19 cellular contexts compared by ENCODE assay signal in genomic region chrX:129956145-129956544, GRCh38. TPM values are rescaled to one million over a fixed set of nuclear protein-coding genes. Genes with fewer than 3 reads are reported as not detected.
DNase-seq lines count a peak whose midpoint lies in the region; ATAC-seq, FAIRE-seq and TF ChIP-seq lines count a peak whose summit lies in the region.
"Had no signal": no experiment of that assay in that cellular context is flagged by ENCODE, and none has a peak within 500 bp of the region (broad histone marks: within the 10 kb centered on the region; RNA-seq: fewer than 3 reads in every experiment).

No MANE protein-coding gene starts in this region.

- peaks cover 4% of the 10 kb centered on the region for H3K36me3 Mint-ChIP-seq in activated CD4-positive, alpha-beta memory T cell treated with anti-CD3 and anti-CD28 coated beads, Interleukin-2, amount 10 ng/mL, durations not matched to agents 7 days and 5 days (ENCODE audit: low read depth)
- H3K36me3 Mint-ChIP-seq in activated CD4-positive, alpha-beta memory T cell treated with anti-CD3 and anti-CD28 coated beads for 36 hours, result peaks cover 3% of the 10 kb centered on the region
- H3K36me3 Mint-ChIP-seq in nephron (ENCODE audit: low read depth), result no peaks in the 10 kb centered on the region
- H3K36me3 Mint-ChIP-seq: stimulated activated naive B cell treated with anti-CD40 and anti-IgM and Interleukin-4, amounts not matched to agents 10 μg/mL and 1 μg/mL and 100 μg/mL, for 72 hours had no signal

- H3K4me3 Mint-ChIP-seq in activated CD4-positive, alpha-beta memory T cell treated with anti-CD3 and anti-CD28 coated beads, Interleukin-2, amount 10 ng/mL, durations not matched to agents 7 days and 5 days, result peak overlapping the region; percentile 37
- no peak overlapping the region for H3K4me3 Mint-ChIP-seq in activated CD4-positive, alpha-beta memory T cell treated with anti-CD3 and anti-CD28 coated beads for 36 hours
- peak overlapping the region; percentile 73 to 79 (median 73) for H3K4me3 Mint-ChIP-seq in nephron

- H3K9me3 Mint-ChIP-seq in activated CD4-positive, alpha-beta memory T cell treated with anti-CD3 and anti-CD28 coated beads, Interleukin-2, amount 10 ng/mL, durations not matched to agents 7 days and 5 days, result no peaks in the 10 kb centered on the region
- H3K9me3 Mint-ChIP-seq in activated CD4-positive, alpha-beta memory T cell treated with anti-CD3 and anti-CD28 coated beads for 36 hours, result no peaks in the 10 kb centered on the region
- H3K9me3 Mint-ChIP-seq in nephron, result peaks cover 26% of the 10 kb centered on the region
- H3K9me3 Mint-ChIP-seq: activated T-cell treated with anti-CD3 and anti-CD28 coated beads, Interleukin-2, amount 50 U/mL, for 24 hours; stimulated activated naive B cell treated with anti-CD40 and anti-IgM and Interleukin-4, amounts not matched to agents 10 μg/mL and 1 μg/mL and 100 μg/mL, for 72 hours had no signal

- no peak for TF ChIP-seq RAD21 in K562 (CRISPR knock-in tag; conservative IDR thresholded peaks at IDR 0.05 in 1 of 2, IDR thresholded peaks at IDR 0.05 in 1 of 2)

- H3K4me1 ChIP-seq in K562 (replicated peaks in 1 of 2; ENCODE audit: control insufficient read depth in 2 of 2, insufficient read depth in 2 of 2, low read length in 2 of 2), result peaks cover 40 to 49% of the 10 kb centered on the region in 2 experiments
- H3K4me1 ChIP-seq: colonic mucosa, upper lobe of right lung had no signal

- ATAC-seq in K562 (no peak), GM21390 (IDR thresholded peaks at IDR 0.05; ENCODE audit: unreplicated experiment) (no peak)
- ATAC-seq: activated CD4-positive, CD25-positive, alpha-beta regulatory T cell treated with anti-CD3 and anti-CD28 coated beads, Interleukin-2, amount 50 U/mL, for 24 hours; stimulated activated naive B cell treated with anti-CD40 and anti-IgM and Interleukin-4, amounts not matched to agents 10 μg/mL and 1 μg/mL and 100 μg/mL, for 72 hours; upper lobe of right lung had no signal

- no peaks in the 10 kb centered on the region for H3K9me3 ChIP-seq in K562 (replicated peaks; ENCODE audit: control insufficient read depth, insufficient read depth, low read depth, low read length)
- H3K9me3 ChIP-seq: colonic mucosa, ovary, upper lobe of right lung had no signal

- no peak overlapping the region for H3K9ac ChIP-seq in K562 (ENCODE audit: insufficient read depth in 1 of 2, low read depth in 2 of 2, low read length in 2 of 2)

- H3K36me3 ChIP-seq in K562 (ENCODE audit: control insufficient read depth, insufficient read depth, low read length), result no peaks in the 10 kb centered on the region
- H3K36me3 ChIP-seq: colonic mucosa, ovary, upper lobe of right lung had no signal

- TF ChIP-seq CTCF in K562 (IDR thresholded peaks at IDR 0.05 in 2 of 3, conservative IDR thresholded peaks at IDR 0.05 in 1 of 3; ENCODE audit: insufficient read depth in 2 of 3, low read depth in 1 of 3, low read length in 3 of 3) (no peak), nephron (IDR thresholded peaks at IDR 0.05; ENCODE audit: unreplicated experiment in 3 of 3) (no peak), RWPE1 (conservative IDR thresholded peaks at IDR 0.05; ENCODE audit: low read depth) (no peak)

- peaks cover 9% of the 10 kb centered on the region; the same call in 2 of the 3 replicates for H3K79me2 ChIP-seq in K562 (ENCODE audit: control insufficient read depth, insufficient read depth, low read length)

- H3K4me3 ChIP-seq in K562, result no peak overlapping the region
- H3K4me3 ChIP-seq: colonic mucosa had no signal

- DNase-seq in activated CD4-positive, alpha-beta memory T cell treated with anti-CD3 and anti-CD28 coated beads, Interleukin-2, amount 10 ng/mL, durations not matched to agents 7 days and 5 days, result no peak
- no peak for DNase-seq in activated CD4-positive, alpha-beta memory T cell treated with anti-CD3 and anti-CD28 coated beads for 36 hours
- DNase-seq in GM12891 (ENCODE audit: insufficient read length, low spot score) (no peak), K562 (ENCODE audit: extremely low read depth in 1 of 4, low spot score in 3 of 4) (no peak), RWPE1 (ENCODE audit: low spot score) (no peak)
- DNase-seq in stimulated activated CD8-positive, alpha-beta memory T cell treated with anti-CD3 and anti-CD28 coated beads, Interleukin-4, amount 100 ng/mL, for 48 hours, result no peak
- DNase-seq: ACHN; activated T-cell treated with anti-CD3 and anti-CD28 coated beads, Interleukin-2, amount 50 U/mL, for 24 hours; colonic mucosa; COR-L47; GF-D8; kidney; NK-92 treated with Interleukin-12 subunit alpha and Interleukin-12 subunit beta, amount 100 ng/mL, for 24 hours; ovary; stimulated activated naive B cell treated with anti-CD40 and anti-IgM and Interleukin-4, amounts not matched to agents 10 μg/mL and 1 μg/mL and 100 μg/mL, for 72 hours; upper lobe of right lung had no signal

- H2AFZ ChIP-seq in K562 (ENCODE audit: low read depth, low read length), result 0 out of 2 replicates have a peak overlapping the region, but pooled peaks have one; percentile 67

- FAIRE-seq in GM12891 (lab: Jason Lieb, UNC), result peak; percentile 31
- no peak for FAIRE-seq in K562 (lab: Jason Lieb, UNC)
- FAIRE-seq: kidney had no signal

- TSS peak; percentile 82 for BruUV-seq in K562 (replicated peaks; lab: Mats Ljungman, UMichigan)

- WGBS in K562 (ENCODE audit: insufficient coverage, low coverage, missing lambda C conversion rate), result 86% methylated on average over 9 of the region's 10 CpGs

- H3K4me2 ChIP-seq in K562 (ENCODE audit: insufficient read depth, low read length), result peak overlapping the region; percentile 82

- TF ChIP-seq POLR2A in GM12891 (IDR thresholded peaks at IDR 0.05; ENCODE audit: low read depth, low read length) (no peak), K562 (conservative IDR thresholded peaks at IDR 0.05) (no peak)

- H3K9me1 ChIP-seq in K562 (ENCODE audit: control insufficient read depth, insufficient read depth, low read length), result no peaks in the 10 kb centered on the region

- no peaks in the 10 kb centered on the region for H3K27me3 ChIP-seq in K562 (ENCODE audit: control insufficient read depth in 2 of 2, insufficient read depth in 2 of 2, low read length in 2 of 2)
- H3K27me3 ChIP-seq: colonic mucosa, ovary, upper lobe of right lung had no signal

- no peak overlapping the region for H3K27ac Mint-ChIP-seq in activated CD4-positive, alpha-beta memory T cell treated with anti-CD3 and anti-CD28 coated beads, Interleukin-2, amount 10 ng/mL, durations not matched to agents 7 days and 5 days
- no peak overlapping the region for H3K27ac Mint-ChIP-seq in activated CD4-positive, alpha-beta memory T cell treated with anti-CD3 and anti-CD28 coated beads for 36 hours
- peak overlapping the region in 2 of 3 experiments; percentile 11 to 41 for H3K27ac Mint-ChIP-seq in nephron
- H3K27ac Mint-ChIP-seq: activated T-cell treated with anti-CD3 and anti-CD28 coated beads, Interleukin-2, amount 50 U/mL, for 24 hours; stimulated activated naive B cell treated with anti-CD40 and anti-IgM and Interleukin-4, amounts not matched to agents 10 μg/mL and 1 μg/mL and 100 μg/mL, for 72 hours had no signal

- intact Hi-C loops in activated CD4-positive, alpha-beta memory T cell treated with anti-CD3 and anti-CD28 coated beads for 36 hours (cut with micrococcal nuclease), result no loop called here
- intact Hi-C loops in K562 (cut with micrococcal nuclease), result no loop called here

- no peaks in the 10 kb centered on the region for H4K20me1 ChIP-seq in K562 (replicated peaks; ENCODE audit: control insufficient read depth, insufficient read depth, low read length)

- peaks cover 38% of the 10 kb centered on the region for H3K4me1 Mint-ChIP-seq in activated CD4-positive, alpha-beta memory T cell treated with anti-CD3 and anti-CD28 coated beads, Interleukin-2, amount 10 ng/mL, durations not matched to agents 7 days and 5 days
- H3K4me1 Mint-ChIP-seq in activated CD4-positive, alpha-beta memory T cell treated with anti-CD3 and anti-CD28 coated beads for 36 hours (ENCODE audit: low read depth), result peaks cover 14% of the 10 kb centered on the region
- peaks cover 49% of the 10 kb centered on the region for H3K4me1 Mint-ChIP-seq in nephron

- POLR2A ChIA-PET in activated CD4-positive, alpha-beta memory T cell treated with anti-CD3 and anti-CD28 coated beads, Interleukin-2, amount 10 ng/mL, durations not matched to agents 7 days and 5 days (lab: Charles Lee), result no interaction called here
- POLR2A ChIA-PET in activated CD4-positive, alpha-beta memory T cell treated with anti-CD3 and anti-CD28 coated beads for 36 hours (lab: Charles Lee), result no interaction called here
- POLR2A ChIA-PET in K562 (lab: Yijun Ruan, JAX) (interaction anchor here (2.3 kb wide), 1 partner anchor 16 kb away, joined by 5 read pairs; no protein-coding TSS in a partner anchor), RWPE1 (lab: Yijun Ruan, JAX; ENCODE audit: low non-redundant PET) (no interaction called here)

- TF ChIP-seq EP300 in K562 (IDR thresholded peaks at IDR 0.05; ENCODE audit: low read length), result no peak

- peaks cover 3% of the 10 kb centered on the region for H3K27me3 Mint-ChIP-seq in activated CD4-positive, alpha-beta memory T cell treated with anti-CD3 and anti-CD28 coated beads, Interleukin-2, amount 10 ng/mL, durations not matched to agents 7 days and 5 days
- H3K27me3 Mint-ChIP-seq in activated CD4-positive, alpha-beta memory T cell treated with anti-CD3 and anti-CD28 coated beads for 36 hours, result peaks cover 2% of the 10 kb centered on the region
- peaks cover 17% of the 10 kb centered on the region for H3K27me3 Mint-ChIP-seq in nephron (ENCODE audit: low read depth)

- CTCF ChIA-PET in activated CD4-positive, alpha-beta memory T cell treated with anti-CD3 and anti-CD28 coated beads, Interleukin-2, amount 10 ng/mL, durations not matched to agents 7 days and 5 days (lab: Charles Lee), result interaction anchor here (0.5 kb wide), 1 partner anchor 9 kb away, joined by 3 read pairs; no protein-coding TSS in a partner anchor
- CTCF ChIA-PET in activated CD4-positive, alpha-beta memory T cell treated with anti-CD3 and anti-CD28 coated beads for 36 hours (lab: Charles Lee), result no interaction called here
- CTCF ChIA-PET in K562 (lab: Yijun Ruan, JAX; ENCODE audit: low intra/inter-chr PET ratio) (no interaction called here), RWPE1 (lab: Yijun Ruan, JAX) (no interaction called here)

- no peak overlapping the region for H3K27ac ChIP-seq in K562 (ENCODE audit: extremely low read depth, low read depth, low read length)
- no peak overlapping the region for H3K27ac ChIP-seq in RWPE1

- in situ Hi-C loops in K562 (cut with MboI), result no loop called here

RNA-seq across cellular contexts. Expression of gene BCORL1, which starts 26.3 kb away (rescaled TPM):
- total RNA-seq in activated CD4-positive, alpha-beta memory T cell treated with anti-CD3 and anti-CD28 coated beads, Interleukin-2, amount 10 ng/mL, durations not matched to agents 7 days and 5 days, result 1 to 10 TPM; 6.9 to 7.2 TPM
- total RNA-seq in activated CD4-positive, alpha-beta memory T cell treated with anti-CD3 and anti-CD28 coated beads for 36 hours, result 10 to 100 TPM in 1 of 2 experiments, 1 to 10 TPM in 1; 9.2 to 10.5 TPM
- polyA plus RNA-seq in GM12891 (2012; ENCODE audit: low read depth, missing spikeins), result 1.8 TPM
- total RNA-seq in K562 (2011; cell fraction: chromatin; rRNA removed; ENCODE audit: low replicate concordance), result 14.0 and 23.7 TPM in 2 replicates
- 8.3 TPM in 2 replicates for total RNA-seq in K562 (2011; cell fraction: nucleolus; rRNA removed)
- total RNA-seq in K562 (2011; cell fraction: nucleoplasm; rRNA removed), result 9.8 and 10.6 TPM in 2 replicates
- total RNA-seq in K562 (2014; rRNA removed) (3.3 and 4.5 TPM in 2 replicates), K562 (2014; rRNA removed; fragmentation: Illumina TruSeq; extraction: Trizol) (1.4 and 2.1 TPM in 2 replicates), K562 (2015; rRNA removed; fragmentation: Illumina TruSeq; extraction: Trizol) (2.1 and 3.3 TPM in 2 replicates), K562 (2021) (26.2 and 29.6 TPM in 2 replicates)
- polyA plus RNA-seq in K562 (2011; rRNA removed) (1.0 and 1.7 TPM in 2 replicates), K562 (2014; fragmentation: Illumina TruSeq; extraction: Trizol) (16.2 and 18.2 TPM in 2 replicates), K562 (2014; fragmentation: Nextera tagmentation; extraction: Ambion mirVana) (under 1 TPM; 0.48 to 0.55 TPM), K562 (2014; rRNA removed) (4.3 and 5.0 TPM in 2 replicates)
- 1.1 and 1.2 TPM in 2 replicates for polyA plus RNA-seq in K562 (2011; cell fraction: cytosol; rRNA removed)
- 4.0 and 5.7 TPM in 2 replicates for polyA plus RNA-seq in K562 (2011; cell fraction: nucleus; rRNA removed)
- polyA plus RNA-seq in K562 (2012), result 9.5 and 11.9 TPM in 2 replicates
- 1.8 and 2.1 TPM in 2 replicates for polyA minus RNA-seq in K562 (2011; rRNA and poly(A)+ RNA removed)
- 7.8 and 13.0 TPM in 2 replicates for polyA minus RNA-seq in K562 (2011; cell fraction: cytosol; rRNA and poly(A)+ RNA removed)
- 3.2 and 3.4 TPM in 2 replicates for polyA minus RNA-seq in K562 (2011; cell fraction: nucleus; rRNA and poly(A)+ RNA removed)

RNA-seq across cellular contexts. Expression of gene UTP14A, which starts 50.2 kb away (rescaled TPM):
- total RNA-seq in activated CD4-positive, alpha-beta memory T cell treated with anti-CD3 and anti-CD28 coated beads, Interleukin-2, amount 10 ng/mL, durations not matched to agents 7 days and 5 days, result 10 to 100 TPM; 15.3 to 18.4 TPM
- total RNA-seq in activated CD4-positive, alpha-beta memory T cell treated with anti-CD3 and anti-CD28 coated beads for 36 hours, result 10 to 100 TPM; 29.9 to 31.7 TPM
- polyA plus RNA-seq in GM12891 (2012; ENCODE audit: low read depth, missing spikeins), result 22.1 TPM
- 24.6 and 45.1 TPM in 2 replicates for total RNA-seq in K562 (2011; cell fraction: chromatin; rRNA removed; ENCODE audit: low replicate concordance)
- total RNA-seq in K562 (2011; cell fraction: nucleolus; rRNA removed), result 13.9 and 16.3 TPM in 2 replicates
- total RNA-seq in K562 (2011; cell fraction: nucleoplasm; rRNA removed), result 23.8 and 26.2 TPM in 2 replicates
- total RNA-seq in K562 (2014; rRNA removed) (66.2 and 70.0 TPM in 2 replicates), K562 (2014; rRNA removed; fragmentation: Illumina TruSeq; extraction: Trizol) (82.0 and 87.9 TPM in 2 replicates), K562 (2015; rRNA removed; fragmentation: Illumina TruSeq; extraction: Trizol) (88.7 and 91.0 TPM in 2 replicates), K562 (2021) (54.6 and 56.2 TPM in 2 replicates)
- polyA plus RNA-seq in K562 (2011; rRNA removed) (22.8 and 36.9 TPM in 2 replicates), K562 (2014; fragmentation: Illumina TruSeq; extraction: Trizol) (70.3 and 87.4 TPM in 2 replicates), K562 (2014; fragmentation: Nextera tagmentation; extraction: Ambion mirVana) (10 to 100 TPM; 30.5 to 59.9 TPM), K562 (2014; rRNA removed) (59.9 and 64.1 TPM in 2 replicates)
- 10.0 and 10.8 TPM in 2 replicates for polyA plus RNA-seq in K562 (2011; cell fraction: cytosol; rRNA removed)
- polyA plus RNA-seq in K562 (2011; cell fraction: nucleus; rRNA removed), result 17.4 and 18.0 TPM in 2 replicates
- 29.8 and 47.2 TPM in 2 replicates for polyA plus RNA-seq in K562 (2012)
- polyA minus RNA-seq in K562 (2011; rRNA and poly(A)+ RNA removed), result 42.6 and 49.3 TPM in 2 replicates
- 13.0 and 27.0 TPM in 2 replicates for polyA minus RNA-seq in K562 (2011; cell fraction: cytosol; rRNA and poly(A)+ RNA removed)
- 6.7 and 12.8 TPM in 2 replicates for polyA minus RNA-seq in K562 (2011; cell fraction: nucleus; rRNA and poly(A)+ RNA removed)

Comparison
In these comparisons a context has a peak if more than half of its experiments do, and no peak if none do; other contexts are left out.
1. H3K27ac Mint-ChIP-seq: peak in nephron (2 of 3); none in activated CD4-positive, alpha-beta memory T cell treated with anti-CD3 and anti-CD28 coated beads, Interleukin-2, amount 10 ng/mL, durations not matched to agents 7 days and 5 days (single experiment) and activated CD4-positive, alpha-beta memory T cell treated with anti-CD3 and anti-CD28 coated beads for 36 hours (single experiment).